In genomic region chr5:103188436-103188835, GRCh38 we compare ENCODE assay signal across 30 cellular contexts.
"Had no signal": no experiment of that assay in that cellular context is flagged by ENCODE, and none has a peak within 500 bp of the region (broad histone marks: within the 10 kb centered on the region; RNA-seq: fewer than 3 reads in every experiment).

No MANE protein-coding gene starts in this region.

- FAIRE-seq: keratinocyte, pancreas, small intestine had no signal

- H3K4me1 Mint-ChIP-seq: mesothelial cell of epicardium; neural crest cell; stimulated activated memory B cell treated with anti-CD40 and anti-IgM and Interleukin-4, amounts not matched to agents 10 μg/mL and 1 μg/mL and 100 μg/mL, for 72 hours; stimulated activated naive CD8-positive, alpha-beta T cell treated with anti-CD3 and anti-CD28 coated beads, Interleukin-15, amount 100 ng/mL, for 72 hours had no signal

- H3K4me3 Mint-ChIP-seq: activated naive CD4-positive, alpha-beta T cell treated with anti-CD3 and anti-CD28 coated beads for 36 hours; activated T-cell treated with anti-CD3 and anti-CD28 coated beads, Interleukin-2, amount 50 U/mL, for 72 hours; mesothelial cell of epicardium; naive B cell; neural crest cell; stimulated activated memory B cell treated with anti-CD40 and anti-IgM and Interleukin-4, amounts not matched to agents 10 μg/mL and 1 μg/mL and 100 μg/mL, for 72 hours; stimulated activated naive CD8-positive, alpha-beta T cell treated with anti-CD3 and anti-CD28 coated beads, Interleukin-15, amount 100 ng/mL, for 72 hours; type B pancreatic cell had no signal

- H3K4me1 ChIP-seq: pancreas, psoas muscle, sigmoid colon, uterus had no signal

- H3K4me3 ChIP-seq: pancreas, psoas muscle, sigmoid colon, uterus had no signal

- H3K27ac Mint-ChIP-seq: activated naive CD4-positive, alpha-beta T cell treated with anti-CD3 and anti-CD28 coated beads for 36 hours; activated T-cell treated with anti-CD3 and anti-CD28 coated beads, Interleukin-2, amount 50 U/mL, for 72 hours; mesothelial cell of epicardium; stimulated activated memory B cell treated with anti-CD40 and anti-IgM and Interleukin-4, amounts not matched to agents 10 μg/mL and 1 μg/mL and 100 μg/mL, for 72 hours; stimulated activated naive CD8-positive, alpha-beta T cell treated with anti-CD3 and anti-CD28 coated beads, Interleukin-15, amount 100 ng/mL, for 72 hours; type B pancreatic cell had no signal

- H3K36me3 ChIP-seq: uterus had no signal

- H3K27ac ChIP-seq: pancreas, psoas muscle, sigmoid colon, uterus had no signal

- H3K9me3 ChIP-seq: pancreas, psoas muscle, sigmoid colon, uterus had no signal

- H3K9me3 Mint-ChIP-seq: activated naive CD4-positive, alpha-beta T cell treated with anti-CD3 and anti-CD28 coated beads for 36 hours; activated T-cell treated with anti-CD3 and anti-CD28 coated beads, Interleukin-2, amount 50 U/mL, for 72 hours; mesothelial cell of epicardium; naive B cell; neural crest cell; stimulated activated memory B cell treated with anti-CD40 and anti-IgM and Interleukin-4, amounts not matched to agents 10 μg/mL and 1 μg/mL and 100 μg/mL, for 72 hours; stimulated activated naive CD8-positive, alpha-beta T cell treated with anti-CD3 and anti-CD28 coated beads, Interleukin-15, amount 100 ng/mL, for 72 hours; type B pancreatic cell had no signal

- H3K27me3 ChIP-seq: pancreas, sigmoid colon, uterus had no signal

- H3K27me3 Mint-ChIP-seq: naive B cell; stimulated activated memory B cell treated with anti-CD40 and anti-IgM and Interleukin-4, amounts not matched to agents 10 μg/mL and 1 μg/mL and 100 μg/mL, for 72 hours; stimulated activated naive CD8-positive, alpha-beta T cell treated with anti-CD3 and anti-CD28 coated beads, Interleukin-15, amount 100 ng/mL, for 72 hours; type B pancreatic cell had no signal

- DNase-seq: activated CD4-positive, alpha-beta T cell treated with anti-CD3 and anti-CD28 coated beads, Interleukin-2, amount 50 U/mL, for 1 hour; activated CD4-positive, CD25-positive, alpha-beta regulatory T cell treated with anti-CD3 and anti-CD28 coated beads, Interleukin-2, amount 50 U/mL, for 72 hours; activated effector memory CD4-positive, alpha-beta T cell treated with Interleukin-2 at 50 U/mL for 16 hours; activated naive CD4-positive, alpha-beta T cell treated with anti-CD3 and anti-CD28 coated beads for 36 hours; activated T-cell treated with anti-CD3 and anti-CD28 coated beads for 4 hours; activated T-cell treated with anti-CD3 and anti-CD28 coated beads, Interleukin-2, amount 50 U/mL, for 72 hours; amygdala; caudate nucleus; cortex of kidney; foreskin fibroblast; head of caudate nucleus; hippocampal formation; left colon; naive B cell; nucleus accumbens; pancreas; psoas muscle; sigmoid colon; small intestine; stimulated activated CD4-positive, alpha-beta T cell treated with anti-CD3 and anti-CD28 coated beads, Interleukin-4, amount 100 ng/mL, for 4 hours; stimulated activated CD8-positive, alpha-beta memory T cell treated with anti-CD3 and anti-CD28 coated beads, Interleukin-4, amount 100 ng/mL, for 48 hours; stimulated activated naive CD8-positive, alpha-beta T cell treated with anti-CD3 and anti-CD28 coated beads, Interleukin-15, amount 100 ng/mL, for 72 hours; substantia nigra; uterus had no signal

- ATAC-seq: activated T-cell treated with anti-CD3 and anti-CD28 coated beads, Interleukin-2, amount 50 U/mL, for 72 hours; esophagus mucosa; left colon; pancreas; psoas muscle; stimulated activated memory B cell treated with anti-CD40 and anti-IgM and Interleukin-4, amounts not matched to agents 10 μg/mL and 1 μg/mL and 100 μg/mL, for 72 hours; stimulated activated naive CD8-positive, alpha-beta T cell treated with anti-CD3 and anti-CD28 coated beads, Interleukin-15, amount 100 ng/mL, for 72 hours had no signal
